ENCODE assay signal across 7 cellular contexts in genomic region chrX:51336584-51336983, GRCh38.
DNase-seq lines count a peak whose midpoint lies in the region; ATAC-seq and TF ChIP-seq lines count a peak whose summit lies in the region.

No MANE protein-coding gene starts in this region.

- ATAC-seq in GM21367 (IDR thresholded peaks at IDR 0.05; ENCODE audit: unreplicated experiment): peak; percentile 62
- ATAC-seq in activated naive CD8-positive, alpha-beta T cell treated with anti-CD3 and anti-CD28 coated beads, Interleukin-2, amount 50 U/mL, for 24 hours: peak; percentile 39
- peak; percentile 62 for ATAC-seq in stimulated activated naive CD8-positive, alpha-beta T cell treated with anti-CD3 and anti-CD28 coated beads, Interleukin-15, amount 100 ng/mL, for 72 hours

- peaks cover 13% of the 10 kb centered on the region for H3K4me1 Mint-ChIP-seq in activated naive CD8-positive, alpha-beta T cell treated with anti-CD3 and anti-CD28 coated beads, Interleukin-2, amount 50 U/mL, for 24 hours
- H3K4me1 Mint-ChIP-seq in stimulated activated naive CD8-positive, alpha-beta T cell treated with anti-CD3 and anti-CD28 coated beads, Interleukin-15, amount 100 ng/mL, for 72 hours: peaks cover 9% of the 10 kb centered on the region

- H3K4me1 ChIP-seq in DOHH2 (ENCODE audit: control insufficient read depth, low read length): no peaks in the 10 kb centered on the region

- H3K79me2 ChIP-seq in DOHH2 (ENCODE audit: control insufficient read depth, low read length): no peaks in the 10 kb centered on the region

- H3K36me3 Mint-ChIP-seq in activated naive CD8-positive, alpha-beta T cell treated with anti-CD3 and anti-CD28 coated beads, Interleukin-2, amount 50 U/mL, for 24 hours (ENCODE audit: low read depth): no peaks in the 10 kb centered on the region

- no peaks in the 10 kb centered on the region for H3F3A ChIP-seq in DOHH2 (ENCODE audit: control insufficient read depth, insufficient read depth)

- no peaks in the 10 kb centered on the region for H4K20me1 ChIP-seq in DOHH2 (ENCODE audit: control insufficient read depth, insufficient read depth, low read depth, low read length)

- no peak overlapping the region for H3K4me2 ChIP-seq in DOHH2 (ENCODE audit: low read length)

- no peaks in the 10 kb centered on the region for H3K9me3 Mint-ChIP-seq in activated naive CD8-positive, alpha-beta T cell treated with anti-CD3 and anti-CD28 coated beads, Interleukin-2, amount 50 U/mL, for 24 hours
- H3K9me3 Mint-ChIP-seq in stimulated activated naive CD8-positive, alpha-beta T cell treated with anti-CD3 and anti-CD28 coated beads, Interleukin-15, amount 100 ng/mL, for 72 hours: no peaks in the 10 kb centered on the region

- H3K36me3 ChIP-seq in DOHH2 (ENCODE audit: control insufficient read depth, low read length): no peaks in the 10 kb centered on the region

- H3K4me3 Mint-ChIP-seq in activated naive CD8-positive, alpha-beta T cell treated with anti-CD3 and anti-CD28 coated beads, Interleukin-2, amount 50 U/mL, for 24 hours: no peak overlapping the region
- no peak overlapping the region for H3K4me3 Mint-ChIP-seq in stimulated activated naive CD8-positive, alpha-beta T cell treated with anti-CD3 and anti-CD28 coated beads, Interleukin-15, amount 100 ng/mL, for 72 hours

- no peaks in the 10 kb centered on the region for H3K27me3 ChIP-seq in DOHH2 (ENCODE audit: control insufficient read depth, low read length)

- no peaks in the 10 kb centered on the region for H3K9me2 ChIP-seq in DOHH2 (replicated peaks; ENCODE audit: control insufficient read depth, low read length)

- H3K27ac Mint-ChIP-seq in activated naive CD8-positive, alpha-beta T cell treated with anti-CD3 and anti-CD28 coated beads, Interleukin-2, amount 50 U/mL, for 24 hours: no peak overlapping the region
- no peak overlapping the region for H3K27ac Mint-ChIP-seq in stimulated activated naive CD8-positive, alpha-beta T cell treated with anti-CD3 and anti-CD28 coated beads, Interleukin-15, amount 100 ng/mL, for 72 hours

- H3K27me3 Mint-ChIP-seq in activated naive CD8-positive, alpha-beta T cell treated with anti-CD3 and anti-CD28 coated beads, Interleukin-2, amount 50 U/mL, for 24 hours: no peaks in the 10 kb centered on the region
- H3K27me3 Mint-ChIP-seq in stimulated activated naive CD8-positive, alpha-beta T cell treated with anti-CD3 and anti-CD28 coated beads, Interleukin-15, amount 100 ng/mL, for 72 hours: no peaks in the 10 kb centered on the region

- DNase-seq in NCI-H524 treated with DMSO at 0.1 percent for 48 hours (lab: John Stamatoyannopoulos, UW) (peak; percentile 21), hepatic stellate cell (ENCODE audit: low spot score) (peak; percentile 38), NCI-H510A treated with DMSO at 0.1 percent for 48 hours (lab: John Stamatoyannopoulos, UW) (no peak)
- peak; percentile 3 for DNase-seq in activated naive CD8-positive, alpha-beta T cell treated with anti-CD3 and anti-CD28 coated beads, Interleukin-2, amount 50 U/mL, for 24 hours
- peak; percentile 14 to 15 for DNase-seq in stimulated activated naive CD8-positive, alpha-beta T cell treated with anti-CD3 and anti-CD28 coated beads, Interleukin-15, amount 100 ng/mL, for 72 hours

- TF ChIP-seq CTCF in DOHH2 (IDR thresholded peaks at IDR 0.05; ENCODE audit: low read depth, low read length, poor library complexity, severe bottlenecking): peak; percentile 38

- no peak overlapping the region for H3K4me3 ChIP-seq in DOHH2 (ENCODE audit: low read length)

- H3K27ac ChIP-seq in DOHH2 (ENCODE audit: low read depth, low read length): no peak overlapping the region

- no peaks in the 10 kb centered on the region for H3K9me3 ChIP-seq in DOHH2 (ENCODE audit: control insufficient read depth, insufficient read depth, low read length)
